In genomic region chr7:158442260-158442659, GRCh38 we compare ENCODE assay signal across 15 cellular contexts.
A peak's percentile ranks its signal among the peaks of the same experiment; 100 is the strongest.
DNase-seq lines count a peak whose midpoint lies in the region; ATAC-seq and TF ChIP-seq lines count a peak whose summit lies in the region.
"Had no signal": no experiment of that assay in that cellular context is flagged by ENCODE, and none has a peak within 500 bp of the region (broad histone marks: within the 10 kb centered on the region; RNA-seq: fewer than 3 reads in every experiment).

No MANE protein-coding gene starts in this region.

- no peak for TF ChIP-seq POLR2A in lower leg skin (IDR thresholded peaks at IDR 0.05)

- H3K36me3 ChIP-seq in RWPE2 (ENCODE audit: low read depth) (no peaks in the 10 kb centered on the region), liver (ENCODE audit: control insufficient read depth in 4 of 4, insufficient read depth in 3 of 4, low read depth in 1 of 4, low read length in 3 of 4) (no peaks in the 10 kb centered on the region)
- H3K36me3 ChIP-seq: right atrium auricular region, thoracic aorta had no signal

- intact Hi-C loops in lower leg skin (cut with DNase I; ENCODE audit: low total_unique reads): no loop called here

- WGBS in liver: 67% methylated on average over 4 of the region's 4 CpGs
- WGBS in lower leg skin, 2 donors: 72 to 81% methylated on average over 4 of the region's 4 CpGs

- H3K4me3 ChIP-seq in RWPE2 (ENCODE audit: severe bottlenecking) (no peak overlapping the region), liver (ENCODE audit: low read depth in 1 of 3, low read length in 3 of 3) (no peak overlapping the region), lower leg skin (ENCODE audit: low read depth, poor library complexity, severe bottlenecking) (no peak overlapping the region)
- H3K4me3 ChIP-seq: right atrium auricular region, thoracic aorta had no signal

- no peak for TF ChIP-seq EP300 in Ishikawa (IDR thresholded peaks at IDR 0.05; ENCODE audit: borderline replicate concordance)

- H3K4me1 ChIP-seq in RWPE2 (ENCODE audit: insufficient read depth, poor library complexity, severe bottlenecking): no peaks in the 10 kb centered on the region
- H3K4me1 ChIP-seq in liver (ENCODE audit: control insufficient read depth in 4 of 4, insufficient read depth in 4 of 4, low read length in 3 of 4): no peaks in the 10 kb centered on the region
- H3K4me1 ChIP-seq: right atrium auricular region had no signal

- TF ChIP-seq CTCF in RWPE2 (IDR thresholded peaks at IDR 0.05; ENCODE audit: poor library complexity, severe bottlenecking) (peak; percentile 27), liver (IDR thresholded peaks at IDR 0.05; ENCODE audit: low read depth, low read length, missing input control) (peak; percentile 29), lower leg skin (IDR thresholded peaks at IDR 0.05) (no peak)

- no peak overlapping the region for H3K27ac ChIP-seq in RWPE2 (ENCODE audit: poor library complexity, severe bottlenecking)
- H3K27ac ChIP-seq in liver (ENCODE audit: low read depth in 1 of 2, low read length in 2 of 2): no peak overlapping the region
- H3K27ac ChIP-seq: right atrium auricular region, thoracic aorta had no signal

- no peaks in the 10 kb centered on the region for H3K27me3 ChIP-seq in RWPE2 (ENCODE audit: insufficient read depth, poor library complexity, severe bottlenecking)
- no peaks in the 10 kb centered on the region for H3K27me3 ChIP-seq in liver (ENCODE audit: control insufficient read depth in 4 of 4, insufficient read depth in 4 of 4, low read length in 3 of 4)
- H3K27me3 ChIP-seq: right atrium auricular region had no signal

- no peak overlapping the region for H3K9ac ChIP-seq in liver (ENCODE audit: low read depth in 1 of 2, low read length in 2 of 2)

- ATAC-seq in RWPE2 (ENCODE audit: low read depth) (no peak), HG03565 (IDR thresholded peaks at IDR 0.05; ENCODE audit: unreplicated experiment) (no peak)

- H3K9me3 ChIP-seq in RWPE2 (ENCODE audit: severe bottlenecking): no peaks in the 10 kb centered on the region
- no peaks in the 10 kb centered on the region for H3K9me3 ChIP-seq in liver (ENCODE audit: control insufficient read depth in 4 of 4, low read length in 3 of 4)
- H3K9me3 ChIP-seq: right atrium auricular region, thoracic aorta had no signal

- TF ChIP-seq RAD21 in Ishikawa (IDR thresholded peaks at IDR 0.05; ENCODE audit: low read depth): peak; percentile 16; the same call in 1 of the 2 replicates
- peak in 1 of 2 donors; percentile 57 for TF ChIP-seq RAD21 in liver (IDR thresholded peaks at IDR 0.05)

- DNase-seq in DMS53 treated with DMSO at 0.1 percent for 48 hours (lab: John Stamatoyannopoulos, UW; ENCODE audit: unreplicated experiment) (peak; percentile 11), RWPE2 (ENCODE audit: low spot score) (no peak), hepatic stellate cell (ENCODE audit: low spot score) (no peak), GF-D8 (lab: John Stamatoyannopoulos, UW) (no peak), lower leg skin (ENCODE audit: low spot score in 2 of 2) (no peak)
- DNase-seq: activated CD4-positive, alpha-beta memory T cell treated with anti-CD3 and anti-CD28 coated beads, Interleukin-2, amount 10 ng/mL, durations not matched to agents 7 days and 5 days; activated naive CD4-positive, alpha-beta T cell treated with anti-CD3 and anti-CD28 coated beads, Interleukin-2, amount 50 U/mL, for 16 hours; midbrain; NCI-H2029 treated with DMSO at 0.1 percent for 48 hours; T-helper 1 cell had no signal

TF ChIP-seq in Ishikawa, 13 proteins besides CTCF, POLR2A, EP300 and RAD21:
- TF ChIP-seq EGR1 (IDR thresholded peaks at IDR 0.05) (no peak), REST (IDR thresholded peaks at IDR 0.05; ENCODE audit: low read depth) (no peak), ZBTB7A (IDR thresholded peaks at IDR 0.05; ENCODE audit: low read depth) (no peak)

TF ChIP-seq in liver, 16 proteins besides CTCF, POLR2A, EP300 and RAD21:
- TF ChIP-seq RXRA (IDR thresholded peaks at IDR 0.05): no peak
- no peak for TF ChIP-seq YY1 (IDR thresholded peaks at IDR 0.05)
- no peak for TF ChIP-seq NR2F2 (IDR thresholded peaks at IDR 0.05)
- TF ChIP-seq SP1 (IDR thresholded peaks at IDR 0.05): no peak
- no peak for TF ChIP-seq MAX (IDR thresholded peaks at IDR 0.05)
- TF ChIP-seq TAF1 (conservative IDR thresholded peaks at IDR 0.05): no peak
- no peak for TF ChIP-seq HNF4A (conservative IDR thresholded peaks at IDR 0.05)
- TF ChIP-seq FOXA1 (IDR thresholded peaks at IDR 0.05): no peak
- TF ChIP-seq HNF4G (IDR thresholded peaks at IDR 0.05): no peak
- TF ChIP-seq ATF3 (IDR thresholded peaks at IDR 0.05): no peak
- TF ChIP-seq JUND (IDR thresholded peaks at IDR 0.05): no peak
- TF ChIP-seq REST (IDR thresholded peaks at IDR 0.05): no peak
- TF ChIP-seq ZBTB33 (IDR thresholded peaks at IDR 0.05): no peak
- TF ChIP-seq GABPA (IDR thresholded peaks at IDR 0.05 in 1 of 2, conservative IDR thresholded peaks at IDR 0.05 in 1 of 2): no peak
- TF ChIP-seq FOXA2 (IDR thresholded peaks at IDR 0.05): no peak
- no peak for TF ChIP-seq EGR1 (IDR thresholded peaks at IDR 0.05; ENCODE audit: low read depth in 2 of 2)

Comparison
In these comparisons a context has a peak if more than half of its experiments do, and no peak if none do; other contexts are left out.
1. CTCF ChIP-seq: peak in RWPE2 (single experiment) and liver (single experiment); none in lower leg skin (0 of 3).